19 cellular contexts compared by ENCODE assay signal in the genomic region with DNA sequence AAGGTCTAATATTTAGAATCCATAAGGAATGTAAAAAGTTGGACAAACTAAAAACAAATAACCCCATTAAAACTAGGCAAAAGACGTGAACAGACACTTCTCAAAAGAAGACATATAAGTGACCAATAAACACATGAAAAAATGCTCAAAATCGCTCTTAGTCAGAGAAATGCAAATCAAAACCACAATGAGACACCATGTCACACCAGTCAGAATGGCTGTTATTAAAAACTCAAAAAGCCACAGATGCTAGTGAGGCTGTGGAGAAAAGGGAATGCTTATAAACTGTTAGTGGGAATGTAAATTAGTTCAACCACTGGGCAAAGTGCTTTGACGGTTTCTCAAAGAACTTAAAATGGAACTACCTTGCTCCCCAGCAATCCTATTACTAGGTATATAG.
DNase-seq lines count a peak whose midpoint lies in the region; ATAC-seq and TF ChIP-seq lines count a peak whose summit lies in the region.
"Had no signal": no experiment of that assay in that cellular context is flagged by ENCODE, and none has a peak within 500 bp of the region (broad histone marks: within the 10 kb centered on the region; RNA-seq: fewer than 3 reads in every experiment).

No MANE protein-coding gene starts in this region.

- no peak for TF ChIP-seq CTCF in heart left ventricle (IDR thresholded peaks at IDR 0.05)
- TF ChIP-seq CTCF in stomach (IDR thresholded peaks at IDR 0.05): no peak

- peak; percentile 11 for DNase-seq in EH (ENCODE audit: low read depth)
- DNase-seq in astrocyte of the hippocampus (ENCODE audit: low read depth, low spot score): peak; percentile 51
- DNase-seq in NAMALWA (ENCODE audit: low spot score): no peak
- DNase-seq in activated T-cell treated with anti-CD3 and anti-CD28 coated beads, Interleukin-2, amount 50 U/mL, for 4 hours: no peak
- no peak for DNase-seq in heart left ventricle
- no peak for DNase-seq in stomach
- DNase-seq: H9, Karpas-422, NCI-H1417, NCI-H1694 treated with DMSO at 0.1 percent for 48 hours, NCI-H2081 treated with DMSO at 0.1 percent for 48 hours, NCI-H2171 treated with DMSO at 0.1 percent for 48 hours, NCI-H446, NCI-H526 treated with DMSO at 0.1 percent for 48 hours, Right ventricle myocardium superior had no signal

- H3K9me3 ChIP-seq in heart left ventricle: no peaks in the 10 kb centered on the region
- no peaks in the 10 kb centered on the region for H3K9me3 ChIP-seq in stomach

- no peak for TF ChIP-seq POLR2A in heart left ventricle (IDR thresholded peaks at IDR 0.05)
- TF ChIP-seq POLR2A in stomach (IDR thresholded peaks at IDR 0.05): no peak

- no peak overlapping the region for H3K4me3 ChIP-seq in heart left ventricle
- H3K4me3 ChIP-seq in stomach: no peak overlapping the region

- H3K4me1 Mint-ChIP-seq in activated T-cell treated with anti-CD3 and anti-CD28 coated beads, Interleukin-2, amount 50 U/mL, for 4 hours (ENCODE audit: low read depth): no peaks in the 10 kb centered on the region
- H3K4me1 Mint-ChIP-seq: B cell had no signal

- WGBS in heart left ventricle, 4 donors: 61 to 90% (median 79%) methylated on average over 3 of the region's 3 CpGs
- 64 to 89% (median 82%) methylated on average over 3 of the region's 3 CpGs for WGBS in stomach, 5 donors

- H3K36me3 Mint-ChIP-seq in activated T-cell treated with anti-CD3 and anti-CD28 coated beads, Interleukin-2, amount 50 U/mL, for 4 hours (ENCODE audit: insufficient read depth): no peaks in the 10 kb centered on the region

- no peaks in the 10 kb centered on the region for H3K36me3 ChIP-seq in heart left ventricle
- no peaks in the 10 kb centered on the region for H3K36me3 ChIP-seq in stomach

- H3K4me1 ChIP-seq in heart left ventricle (no peaks in the 10 kb centered on the region), stomach (no peaks in the 10 kb centered on the region)

- H3K27me3 ChIP-seq in heart left ventricle (no peaks in the 10 kb centered on the region), stomach (no peaks in the 10 kb centered on the region)

- no peaks in the 10 kb centered on the region for H3K27me3 Mint-ChIP-seq in activated T-cell treated with anti-CD3 and anti-CD28 coated beads, Interleukin-2, amount 50 U/mL, for 4 hours (ENCODE audit: low read depth)
- H3K27me3 Mint-ChIP-seq: B cell had no signal

- H3K27ac ChIP-seq in heart left ventricle (no peak overlapping the region), stomach (no peak overlapping the region)

- no peak for TF ChIP-seq EP300 in stomach (IDR thresholded peaks at IDR 0.05)

- H3K9me3 Mint-ChIP-seq in activated T-cell treated with anti-CD3 and anti-CD28 coated beads, Interleukin-2, amount 50 U/mL, for 4 hours: no peaks in the 10 kb centered on the region
- H3K9me3 Mint-ChIP-seq: T-helper 1 cell treated with Interleukin-12 subunit alpha and Interleukin-12 subunit beta and Interleukin-4 antibody, amounts not matched to agents 30 μg/mL and 1 μg/mL, for 36 hours had no signal

- no peak overlapping the region for H3K4me3 Mint-ChIP-seq in activated T-cell treated with anti-CD3 and anti-CD28 coated beads, Interleukin-2, amount 50 U/mL, for 4 hours
- H3K4me3 Mint-ChIP-seq: B cell; H9; T-helper 1 cell treated with Interleukin-12 subunit alpha and Interleukin-12 subunit beta and Interleukin-4 antibody, amounts not matched to agents 30 μg/mL and 1 μg/mL, for 36 hours had no signal

- peak; percentile 54 for ATAC-seq in GM18870 (IDR thresholded peaks at IDR 0.05; ENCODE audit: unreplicated experiment)
- ATAC-seq in HG03378 (IDR thresholded peaks at IDR 0.05; ENCODE audit: unreplicated experiment): peak; percentile 49
- no peak for ATAC-seq in activated T-cell treated with anti-CD3 and anti-CD28 coated beads, Interleukin-2, amount 50 U/mL, for 4 hours
- no peak for ATAC-seq in heart left ventricle

- intact Hi-C loops in heart left ventricle (cut with DNase I) (no loop called here), stomach (cut with DNase I; ENCODE audit: low total_unique reads) (no loop called here)

Comparison
In these comparisons a context has a peak if more than half of its experiments do, and no peak if none do; other contexts are left out.
1. DNase-seq: peak in EH (single experiment) and astrocyte of the hippocampus (single experiment); none in NAMALWA (single experiment), activated T-cell treated with anti-CD3 and anti-CD28 coated beads, Interleukin-2, amount 50 U/mL, for 4 hours (single experiment), heart left ventricle (0 of 5) and stomach (single experiment).
2. ATAC-seq: peak in GM18870 (single experiment) and HG03378 (single experiment); none in activated T-cell treated with anti-CD3 and anti-CD28 coated beads, Interleukin-2, amount 50 U/mL, for 4 hours (0 of 2) and heart left ventricle (0 of 4).